Comparison of ENCODE assay signal across 15 cellular contexts in the genomic region with DNA sequence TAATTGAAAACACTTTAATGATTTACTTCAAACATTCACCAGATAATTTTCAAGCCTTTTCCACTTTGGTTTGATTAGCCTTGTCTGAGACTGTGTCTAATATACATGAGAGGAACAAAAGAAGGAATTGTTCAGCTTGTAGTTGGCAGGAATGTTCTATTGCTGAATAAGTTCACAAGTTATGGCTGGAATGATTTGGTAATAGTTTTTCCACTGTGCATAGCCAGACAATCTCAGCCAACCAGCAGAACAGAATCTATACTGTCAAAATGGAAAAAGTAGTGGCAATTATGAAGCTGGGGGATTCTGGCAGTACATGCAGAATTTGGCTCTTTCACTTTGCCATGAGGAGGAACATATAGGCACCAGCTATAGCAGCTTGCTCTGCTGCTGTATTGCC.
A peak's percentile ranks its signal among the peaks of the same experiment; 100 is the strongest.
DNase-seq lines count a peak whose midpoint lies in the region; ATAC-seq and TF ChIP-seq lines count a peak whose summit lies in the region.
"Had no signal": no experiment of that assay in that cellular context is flagged by ENCODE, and none has a peak within 500 bp of the region (broad histone marks: within the 10 kb centered on the region; RNA-seq: fewer than 3 reads in every experiment).

No MANE protein-coding gene starts in this region.

- H3K18ac ChIP-seq in neuronal stem cell (ENCODE audit: low read length): no peak overlapping the region

- DNase-seq in EH (ENCODE audit: low read depth): peak; percentile 78
- peak; percentile 52 for DNase-seq in SK-MEL-5 (ENCODE audit: low read depth, low spot score)
- peak; percentile 79 for DNase-seq in fibroblast of gingiva (ENCODE audit: low read depth)
- no peak for DNase-seq in neuronal stem cell (ENCODE audit: low spot score)
- DNase-seq in KG1 (lab: John Stamatoyannopoulos, UW): no peak
- no peak for DNase-seq in GM23338 (ENCODE audit: low spot score)
- DNase-seq in activated gamma-delta T cell (lab: John Stamatoyannopoulos, UW): no peak
- DNase-seq: C1 segment of cervical spinal cord; stimulated activated CD4-positive, alpha-beta T cell treated with anti-CD3 and anti-CD28 coated beads, Interleukin-2, amount 100 ng/mL, for 48 hours; stimulated activated naive CD4-positive, alpha-beta T cell; T-helper 9 cell had no signal

- H3K27me3 ChIP-seq in neuronal stem cell (ENCODE audit: control insufficient read depth in 3 of 3, insufficient read depth in 3 of 3, low read depth in 1 of 3, low read length in 3 of 3) (no peaks in the 10 kb centered on the region), GM23338 (ENCODE audit: insufficient read depth) (no peaks in the 10 kb centered on the region)

- no peak overlapping the region for H4K8ac ChIP-seq in neuronal stem cell (ENCODE audit: low read depth, low read length)

- peaks cover 12% of the 10 kb centered on the region for H3K4me1 Mint-ChIP-seq in GM23338
- H3K4me1 Mint-ChIP-seq: activated naive CD4-positive, alpha-beta T cell treated with anti-CD3 and anti-CD28 coated beads, Interleukin-2, amount 50 U/mL, for 24 hours; mesothelial cell of epicardium had no signal

- in situ Hi-C loops in SK-MEL-5 (cut with HindIII; ENCODE audit: low pct_unique_long_range_greater_than_20kb, low sequenced_read_pairs): no loop called here

- TF ChIP-seq CTCF in GM23338 (conservative IDR thresholded peaks at IDR 0.05; ENCODE audit: low read depth in 2 of 2): no peak

- no peak overlapping the region for H3K27ac Mint-ChIP-seq in GM23338
- H3K27ac Mint-ChIP-seq: activated naive CD4-positive, alpha-beta T cell treated with anti-CD3 and anti-CD28 coated beads, Interleukin-2, amount 50 U/mL, for 24 hours; mesothelial cell of epicardium; progenitor cell of endocrine pancreas had no signal

- no peak overlapping the region for H3K4me3 ChIP-seq in neuronal stem cell (ENCODE audit: low read length in 2 of 2)
- H3K4me3 ChIP-seq in GM23338: no peak overlapping the region

- no peak overlapping the region for H2BK5ac ChIP-seq in neuronal stem cell (ENCODE audit: low read length)

- no peak overlapping the region for H4K91ac ChIP-seq in neuronal stem cell (ENCODE audit: low read depth, low read length, poor library complexity)

- H3K23ac ChIP-seq in neuronal stem cell (ENCODE audit: low read depth, low read length, poor library complexity): no peak overlapping the region

- H2BK120ac ChIP-seq in neuronal stem cell (ENCODE audit: low read depth, low read length): no peak overlapping the region

- ATAC-seq in GM18517 (IDR thresholded peaks at IDR 0.05; ENCODE audit: unreplicated experiment): no peak
- ATAC-seq in GM23338: no peak

- no peaks in the 10 kb centered on the region for H3K27me3 Mint-ChIP-seq in GM23338 (ENCODE audit: insufficient read depth, low read depth, poor library complexity)
- H3K27me3 Mint-ChIP-seq: activated naive CD4-positive, alpha-beta T cell treated with anti-CD3 and anti-CD28 coated beads, Interleukin-2, amount 50 U/mL, for 24 hours had no signal

- no peak overlapping the region for H2BK15ac ChIP-seq in neuronal stem cell (ENCODE audit: low read length)

- H2AFZ ChIP-seq in neuronal stem cell (ENCODE audit: low read length): peak overlapping the region; percentile 3
- no peak overlapping the region for H2AFZ ChIP-seq in GM23338

- H3K4me3 Mint-ChIP-seq in GM23338: no peak overlapping the region
- H3K4me3 Mint-ChIP-seq: activated naive CD4-positive, alpha-beta T cell treated with anti-CD3 and anti-CD28 coated beads, Interleukin-2, amount 50 U/mL, for 24 hours; mesothelial cell of epicardium had no signal

- H3K4me2 ChIP-seq in neuronal stem cell (ENCODE audit: insufficient read depth, low read length, poor library complexity, severe bottlenecking): no peak overlapping the region
- no peak overlapping the region for H3K4me2 ChIP-seq in GM23338

- no peaks in the 10 kb centered on the region for H3K79me2 ChIP-seq in GM23338 (replicated peaks; ENCODE audit: insufficient read depth)

- H3K9me3 Mint-ChIP-seq in GM23338: no peaks in the 10 kb centered on the region; the same call in 2 of the 3 replicates
- H3K9me3 Mint-ChIP-seq: activated naive CD4-positive, alpha-beta T cell treated with anti-CD3 and anti-CD28 coated beads, Interleukin-2, amount 50 U/mL, for 24 hours had no signal

- H3K36me3 ChIP-seq in neuronal stem cell (replicated peaks in 1 of 2; ENCODE audit: control insufficient read depth in 2 of 2, insufficient read depth in 2 of 2, low read length in 2 of 2) (no peaks in the 10 kb centered on the region), GM23338 (ENCODE audit: insufficient read depth) (no peaks in the 10 kb centered on the region)

- H3K14ac ChIP-seq in neuronal stem cell (ENCODE audit: low read length): no peak overlapping the region

- H3K4me1 ChIP-seq in neuronal stem cell (ENCODE audit: control insufficient read depth in 2 of 2, insufficient read depth in 1 of 2, low read depth in 1 of 2, low read length in 2 of 2): peaks cover 0 to 2% of the 10 kb centered on the region in 2 donors
- H3K4me1 ChIP-seq in GM23338 (ENCODE audit: insufficient read depth): peaks cover 4% of the 10 kb centered on the region; the same call in 1 of the 2 replicates

- H2AK5ac ChIP-seq in neuronal stem cell (ENCODE audit: low read depth, low read length): no peak overlapping the region

- H3F3A ChIP-seq in GM23338 (replicated peaks; ENCODE audit: low read depth): no peaks in the 10 kb centered on the region

- H3K9me2 ChIP-seq in GM23338 (ENCODE audit: insufficient read depth): no peaks in the 10 kb centered on the region

- H3K4ac ChIP-seq in neuronal stem cell (ENCODE audit: low read length): no peak overlapping the region

- no peak overlapping the region for H3K9ac ChIP-seq in neuronal stem cell (ENCODE audit: low read depth, low read length, poor library complexity)

- H3K27ac ChIP-seq in neuronal stem cell (replicated peaks; ENCODE audit: low read length): no peak overlapping the region
- no peak overlapping the region for H3K27ac ChIP-seq in GM23338 (ENCODE audit: low read depth)

- no peaks in the 10 kb centered on the region for H3K79me1 ChIP-seq in neuronal stem cell (ENCODE audit: low read depth, low read length)

- no peak overlapping the region for H2BK12ac ChIP-seq in neuronal stem cell (ENCODE audit: low read length)

- no peaks in the 10 kb centered on the region for H3K36me3 Mint-ChIP-seq in GM23338 (ENCODE audit: low read depth)
- H3K36me3 Mint-ChIP-seq: activated naive CD4-positive, alpha-beta T cell treated with anti-CD3 and anti-CD28 coated beads, Interleukin-2, amount 50 U/mL, for 24 hours; mesothelial cell of epicardium had no signal

- no peaks in the 10 kb centered on the region for H3K9me3 ChIP-seq in neuronal stem cell (replicated peaks in 1 of 2; ENCODE audit: control insufficient read depth in 2 of 2, insufficient read depth in 1 of 2, low read depth in 1 of 2, low read length in 2 of 2)

- H4K20me1 ChIP-seq in GM23338 (replicated peaks; ENCODE audit: insufficient read depth): no peaks in the 10 kb centered on the region

TF ChIP-seq in GM23338, 12 proteins besides CTCF, POLR2A, EP300 and RAD21 (continues in another document):
- TF ChIP-seq JUNB (IDR thresholded peaks at IDR 0.05; ENCODE audit: unreplicated experiment) (no peak), CREB1 (CRISPR knock-in tag; IDR thresholded peaks at IDR 0.05; ENCODE audit: low read depth) (no peak), EZH2 (IDR thresholded peaks at IDR 0.05; ENCODE audit: low read depth, unreplicated experiment) (no peak), ZNF114 (CRISPR knock-in tag; IDR thresholded peaks at IDR 0.05) (no peak)

Comparison
In these comparisons a context has a peak if more than half of its experiments do, and no peak if none do; other contexts are left out.
1. DNase-seq: peak in EH (single experiment), SK-MEL-5 (single experiment) and fibroblast of gingiva (single experiment); none in neuronal stem cell (single experiment), KG1 (single experiment), GM23338 (single experiment) and activated gamma-delta T cell (single experiment).